17 cellular contexts compared by ENCODE assay signal in the genomic region with DNA sequence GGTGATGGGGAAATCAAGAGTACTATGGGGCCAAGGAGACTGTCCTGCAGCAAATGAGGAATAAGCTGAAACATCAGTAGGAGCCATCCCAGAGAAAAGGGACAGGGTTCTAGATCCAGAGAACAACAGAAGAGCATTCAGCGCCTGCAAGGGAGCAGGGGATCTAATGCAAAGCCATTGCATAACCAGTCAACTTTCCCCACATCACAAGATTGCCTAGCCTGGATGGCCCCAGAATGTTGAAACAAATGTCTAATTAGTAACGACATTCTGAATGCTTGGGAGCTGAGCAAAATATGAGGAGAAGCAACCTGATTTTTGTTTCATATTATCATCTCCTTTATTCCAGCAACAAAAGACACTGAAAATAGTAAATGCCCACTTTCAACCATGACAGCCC. TPM values are rescaled to one million over a fixed set of nuclear protein-coding genes. Genes with fewer than 3 reads are reported as not detected.
DNase-seq lines count a peak whose midpoint lies in the region; ATAC-seq, FAIRE-seq and TF ChIP-seq lines count a peak whose summit lies in the region.
"Had no signal": no experiment of that assay in that cellular context is flagged by ENCODE, and none has a peak within 500 bp of the region (broad histone marks: within the 10 kb centered on the region; RNA-seq: fewer than 3 reads in every experiment).

No MANE protein-coding gene starts in this region.

- intact Hi-C loops in HepG2 (cut with micrococcal nuclease; ENCODE audit: unreplicated experiment) = no loop called here
- intact Hi-C loops in right lobe of liver (cut with DNase I) = no loop called here

- H4K20me1 ChIP-seq in HepG2 (ENCODE audit: insufficient read depth, low read length) = no peaks in the 10 kb centered on the region

- TF ChIP-seq POLR2A in HepG2 (IDR thresholded peaks at IDR 0.05; ENCODE audit: insufficient read depth in 1 of 2, low read depth in 2 of 2, low read length in 2 of 2) (no peak), right lobe of liver (IDR thresholded peaks at IDR 0.05) (no peak)

- H3K79me2 ChIP-seq in HepG2 (ENCODE audit: insufficient read depth, low read length) = peaks cover 16% of the 10 kb centered on the region

- H3K27me3 ChIP-seq in HepG2 (ENCODE audit: control insufficient read depth in 1 of 2, insufficient read depth in 2 of 2, low read length in 2 of 2) (0 out of 5 replicates have a peak, but pooled peaks cover 0 to 1% of the 10 kb centered on the region in 2 experiments), right lobe of liver (no peaks in the 10 kb centered on the region), adipocyte (replicated peaks; ENCODE audit: control insufficient read depth, insufficient read depth, low read length) (peaks cover 60% of the 10 kb centered on the region)

- H3K36me3 ChIP-seq in HepG2 (replicated peaks in 1 of 2; ENCODE audit: control insufficient read depth in 1 of 2, insufficient read depth in 2 of 2, low read length in 2 of 2) (no peaks in the 10 kb centered on the region), right lobe of liver (no peaks in the 10 kb centered on the region), adipocyte (ENCODE audit: control insufficient read depth, insufficient read depth, low read length, severe bottlenecking) (no peaks in the 10 kb centered on the region)
- H3K36me3 ChIP-seq: BE2C had no signal

- H2AFZ ChIP-seq in HepG2 (ENCODE audit: low read length) = no peak overlapping the region
- H2AFZ ChIP-seq: GM23338 had no signal

- TF ChIP-seq CTCF in HepG2 (CRISPR knock-in tag; IDR thresholded peaks at IDR 0.05) (no peak), right lobe of liver (IDR thresholded peaks at IDR 0.05) (no peak)

- FAIRE-seq in HepG2 (lab: Jason Lieb, UNC) = no peak
- FAIRE-seq: A204.1, GM12892 had no signal

- DNase-seq in HepG2 (ENCODE audit: low spot score) (no peak), right lobe of liver (no peak), NOMO-1 treated with DMSO at 0.1 percent for 48 hours (lab: John Stamatoyannopoulos, UW; ENCODE audit: unreplicated experiment) (peak; percentile 75), adipocyte (ENCODE audit: low read depth) (no peak), Ammon's horn (ENCODE audit: low spot score) (no peak)
- no peak for DNase-seq in activated CD4-positive, alpha-beta T cell treated with anti-CD3 and anti-CD28 coated beads for 4 hours
- DNase-seq: BE2C; CD8-positive, alpha-beta T cell; COR-L47; DND-41; GDM1; H9 had no signal

- H3K4me1 ChIP-seq in HepG2 (ENCODE audit: insufficient read depth, low read length) (peaks cover 39% of the 10 kb centered on the region), right lobe of liver (peaks cover 0 to 5% (median 0%) of the 10 kb centered on the region in 4 donors), adipocyte (ENCODE audit: control insufficient read depth, insufficient read depth, low read length) (peaks cover 28% of the 10 kb centered on the region)
- H3K4me1 ChIP-seq: BE2C had no signal

- H3K4me3 ChIP-seq in HepG2 (replicated peaks in 1 of 3; ENCODE audit: insufficient read depth in 1 of 3, low read depth in 2 of 3, low read length in 3 of 3) (no peak overlapping the region), right lobe of liver (no peak overlapping the region), adipocyte (ENCODE audit: low read length) (peak overlapping the region; percentile 25)
- H3K4me3 ChIP-seq: GM23338 had no signal

- TF ChIP-seq RAD21 in HepG2 (CRISPR knock-in tag; IDR thresholded peaks at IDR 0.05) = no peak

- peak overlapping the region; percentile 42 for H3K4me2 ChIP-seq in HepG2 (ENCODE audit: low read depth, low read length)
- H3K4me2 ChIP-seq: GM23338 had no signal

- CTCF ChIA-PET in HepG2 (lab: Yijun Ruan, JAX; ENCODE audit: low intra/inter-chr PET ratio, low total read pairs) = no interaction called here

- BruUV-seq in HepG2 (replicated peaks; lab: Mats Ljungman, UMichigan) = no TSS peak

- 10% methylated on average over 2 of the region's 2 CpGs for WGBS in HepG2 (ENCODE audit: low lambda C conversion rate)
- WGBS in right lobe of liver (ENCODE audit: insufficient coverage, low coverage, low lambda C conversion rate, missing lambda C conversion rate) = 64% methylated on average over 2 of the region's 2 CpGs

- H3K9me3 ChIP-seq in HepG2 (ENCODE audit: low read length) (no peaks in the 10 kb centered on the region), right lobe of liver (no peaks in the 10 kb centered on the region), adipocyte (ENCODE audit: control insufficient read depth, low read length) (no peaks in the 10 kb centered on the region)
- H3K9me3 ChIP-seq: BE2C had no signal

- H3K27ac ChIP-seq in HepG2 (ENCODE audit: extremely low read length, insufficient read depth, low read length) (no peak overlapping the region), right lobe of liver (no peak overlapping the region)
- H3K27ac ChIP-seq: C4-2B had no signal

- POLR2A ChIA-PET in HepG2 (lab: Yijun Ruan, JAX) = no interaction called here

- 0 out of 4 replicates have a peak, but pooled peaks of 1 of the 2 experiments have one; percentile 19 for TF ChIP-seq EP300 in HepG2 (IDR thresholded peaks at IDR 0.05; ENCODE audit: low read depth in 2 of 2, low read length in 2 of 2)
- TF ChIP-seq EP300 in HepG2 (CRISPR knock-in tag; IDR thresholded peaks at IDR 0.05; ENCODE audit: borderline replicate concordance) = no peak

- in situ Hi-C loops in HepG2 (cut with HindIII; ENCODE audit: extremely low pct_ligation_motif_present, low pct_unique_long_range_greater_than_20kb) = loop anchor here (10.0 kb wide), 1 partner anchor 59 kb away; no protein-coding TSS in a partner anchor

- H3K9ac ChIP-seq in HepG2 (ENCODE audit: insufficient read depth, low read depth, low read length) (no peak overlapping the region), adipocyte (ENCODE audit: low read length) (peak overlapping the region; percentile 14)

- ATAC-seq in HepG2 = no peak
- ATAC-seq in right lobe of liver = no peak
- no peak for ATAC-seq in HG03439 (IDR thresholded peaks at IDR 0.05; ENCODE audit: unreplicated experiment)
- ATAC-seq: CD8-positive, alpha-beta T cell; GM23338 had no signal

TF ChIP-seq in HepG2, 621 proteins besides CTCF, POLR2A, EP300 and RAD21:
- TF ChIP-seq ZNF3 (CRISPR knock-in tag; IDR thresholded peaks at IDR 0.05) = no peak
- peak; percentile 56; the same call in 1 of the 2 replicates for TF ChIP-seq CEBPB (IDR thresholded peaks at IDR 0.05; ENCODE audit: borderline replicate concordance, low read depth, low read length)
- TF ChIP-seq CEBPG (CRISPR knock-in tag; IDR thresholded peaks at IDR 0.05) = peak; percentile 57
- TF ChIP-seq ZNF543 (CRISPR knock-in tag; IDR thresholded peaks at IDR 0.05) = no peak

RNA-seq across cellular contexts. Expression of a gene that starts 2.7 kb away (rescaled TPM):
- 16.4 and 23.8 TPM in 2 replicates for total RNA-seq in HepG2 (2016; rRNA removed; fragmentation: Illumina TruSeq; extraction: Trizol)
- total RNA-seq in HepG2 (2016; cell fraction: cytosol; rRNA removed; fragmentation: Illumina TruSeq; extraction: Trizol; ENCODE audit: low read depth) = 4.7 and 4.9 TPM in 2 replicates
- 15.7 and 24.1 TPM in 2 replicates for total RNA-seq in HepG2 (2016; cell fraction: insoluble cytoplasmic fraction; rRNA removed; fragmentation: Illumina TruSeq; extraction: Trizol)
- total RNA-seq in HepG2 (2016; cell fraction: membrane; rRNA removed; fragmentation: Illumina TruSeq; extraction: Trizol) = 13.2 and 13.5 TPM in 2 replicates
- 13.9 and 16.9 TPM in 2 replicates for total RNA-seq in HepG2 (2016; cell fraction: nucleus; rRNA removed; fragmentation: Illumina TruSeq; extraction: Trizol)
- 6.8 and 7.0 TPM in 2 replicates for polyA plus RNA-seq in HepG2 (2011; rRNA removed)
- polyA plus RNA-seq in HepG2 (2011; cell fraction: cytosol; rRNA removed) = 4.1 and 4.3 TPM in 2 replicates
- 3.2 and 3.9 TPM in 2 replicates for polyA plus RNA-seq in HepG2 (2011; cell fraction: nucleus; rRNA removed)
- 4.3 and 5.3 TPM in 2 replicates for polyA plus RNA-seq in HepG2 (2012)
- 1.6 and 1.8 TPM in 2 replicates for polyA plus RNA-seq in HepG2 (2016; cell fraction: cytosol; fragmentation: Illumina TruSeq; extraction: Trizol; ENCODE audit: low read depth)
- polyA plus RNA-seq in HepG2 (2016; cell fraction: insoluble cytoplasmic fraction; fragmentation: Illumina TruSeq; extraction: Trizol; ENCODE audit: low read depth) = 14.2 and 15.0 TPM in 2 replicates
- polyA plus RNA-seq in HepG2 (2016; cell fraction: membrane; fragmentation: Illumina TruSeq; extraction: Trizol; ENCODE audit: low read depth) = 4.8 and 5.4 TPM in 2 replicates
- polyA plus RNA-seq in HepG2 (2016; cell fraction: nucleus; fragmentation: Illumina TruSeq; extraction: Trizol; ENCODE audit: insufficient read depth, low read depth) = 8.0 and 8.2 TPM in 2 replicates
- 10.8 and 31.2 TPM in 2 replicates for polyA minus RNA-seq in HepG2 (2011; rRNA and poly(A)+ RNA removed; ENCODE audit: low replicate concordance)
- polyA minus RNA-seq in HepG2 (2011; cell fraction: cytosol; rRNA and poly(A)+ RNA removed) = 12.3 and 12.6 TPM in 2 replicates
- polyA minus RNA-seq in HepG2 (2011; cell fraction: nucleus; rRNA and poly(A)+ RNA removed) = 17.6 and 21.8 TPM in 2 replicates
- total RNA-seq in right lobe of liver = 1 to 10 TPM; 1.9 to 4.2 (median 2.2) TPM
